Comparison of ENCODE assay signal across 12 cellular contexts in the genomic region with DNA sequence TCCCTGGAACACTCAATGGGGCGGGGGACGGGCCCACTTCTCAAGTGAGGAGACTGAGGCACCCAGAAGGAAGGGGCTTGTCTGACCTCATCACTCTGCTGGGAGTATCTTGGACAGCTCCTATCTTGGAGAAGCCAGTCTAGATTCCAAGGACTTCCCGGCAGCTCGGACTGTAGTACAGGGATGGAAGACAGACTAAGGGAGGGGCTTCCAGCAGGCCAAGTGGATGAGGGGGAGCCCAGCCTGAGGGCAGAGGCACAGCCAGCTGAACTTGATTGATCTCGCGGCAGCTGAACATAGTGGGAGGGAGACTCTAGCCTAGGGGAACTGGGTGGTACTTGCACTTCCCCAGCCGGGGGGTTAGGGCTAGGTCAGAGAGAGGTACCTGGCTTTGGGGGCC. TPM values are rescaled to one million over a fixed set of nuclear protein-coding genes. Genes with fewer than 3 reads are reported as not detected.
A peak's percentile ranks its signal among the peaks of the same experiment; 100 is the strongest.
DNase-seq lines count a peak whose midpoint lies in the region; ATAC-seq and TF ChIP-seq lines count a peak whose summit lies in the region.
"Had no signal": no experiment of that assay in that cellular context is flagged by ENCODE, and none has a peak within 500 bp of the region (broad histone marks: within the 10 kb centered on the region; RNA-seq: fewer than 3 reads in every experiment).

No MANE protein-coding gene starts in this region.

- intact Hi-C loops in activated B cell treated with CpG ODN at 0.5 μM for 24 hours (cut with micrococcal nuclease) (no loop called here), lower lobe of right lung (cut with DNase I) (no loop called here)

- no peak for ATAC-seq in activated B cell treated with CpG ODN at 0.5 μM for 24 hours (ENCODE audit: low read depth)
- no peak for ATAC-seq in lower lobe of right lung
- no peak for ATAC-seq in HG03139 (IDR thresholded peaks at IDR 0.05; ENCODE audit: unreplicated experiment)
- ATAC-seq: esophagus mucosa had no signal

- DNase-seq in AG09309 (ENCODE audit: low read depth) = no peak
- DNase-seq in activated B cell treated with CpG ODN at 0.5 μM for 24 hours = no peak
- DNase-seq in lower lobe of right lung = no peak
- no peak for DNase-seq in NCI-H2196 treated with DMSO at 0.1 percent for 48 hours (lab: John Stamatoyannopoulos, UW; ENCODE audit: unreplicated experiment)
- no peak for DNase-seq in NCI-H128 (lab: John Stamatoyannopoulos, UW; ENCODE audit: unreplicated experiment)
- no peak for DNase-seq in BE2C
- DNase-seq: OCI-M1, small intestine had no signal

- H3K4me2 ChIP-seq in DOHH2 (ENCODE audit: low read length) = peak overlapping the region; percentile 55

- peaks cover 20% of the 10 kb centered on the region for H3K27me3 Mint-ChIP-seq in activated B cell treated with CpG ODN at 0.5 μM for 24 hours

- H3K9me3 Mint-ChIP-seq in activated B cell treated with CpG ODN at 0.5 μM for 24 hours = no peaks in the 10 kb centered on the region

- H3K4me3 ChIP-seq in AG09309 (ENCODE audit: control insufficient read depth, low read depth, low read length) (peak overlapping the region; percentile 29), DOHH2 (ENCODE audit: low read length) (peak overlapping the region; percentile 57), lower lobe of right lung (peak overlapping the region; percentile 37), BE2C (ENCODE audit: low read depth, low read length) (no peak overlapping the region)

- peaks cover 16% of the 10 kb centered on the region for H3K27me3 ChIP-seq in DOHH2 (ENCODE audit: control insufficient read depth, low read length)
- H3K27me3 ChIP-seq in lower lobe of right lung (ENCODE audit: low read depth) = peaks cover 65% of the 10 kb centered on the region
- peaks cover 14% of the 10 kb centered on the region for H3K27me3 ChIP-seq in BE2C

- no peaks in the 10 kb centered on the region for H3K36me3 ChIP-seq in DOHH2 (ENCODE audit: control insufficient read depth, low read length)
- no peaks in the 10 kb centered on the region for H3K36me3 ChIP-seq in lower lobe of right lung
- no peaks in the 10 kb centered on the region for H3K36me3 ChIP-seq in BE2C

- H3K9me3 ChIP-seq in DOHH2 (ENCODE audit: control insufficient read depth, insufficient read depth, low read length) (no peaks in the 10 kb centered on the region), lower lobe of right lung (no peaks in the 10 kb centered on the region), BE2C (peaks cover 3% of the 10 kb centered on the region)

- H3K79me2 ChIP-seq in DOHH2 (ENCODE audit: control insufficient read depth, low read length) = no peaks in the 10 kb centered on the region

- TF ChIP-seq CTCF in AG09309 (IDR thresholded peaks at IDR 0.05; ENCODE audit: control insufficient read depth, insufficient read depth, low read depth, low read length, missing control alignments) (no peak), DOHH2 (IDR thresholded peaks at IDR 0.05; ENCODE audit: low read depth, low read length, poor library complexity, severe bottlenecking) (no peak), activated B cell treated with CpG ODN at 0.5 μM for 24 hours (IDR thresholded peaks at IDR 0.05) (no peak), lower lobe of right lung (IDR thresholded peaks at IDR 0.05) (no peak), BE2C (IDR thresholded peaks at IDR 0.05; ENCODE audit: low read depth, low read length) (no peak)

- H3K9me2 ChIP-seq in DOHH2 (replicated peaks; ENCODE audit: control insufficient read depth, low read length) = no peaks in the 10 kb centered on the region

- no peak overlapping the region for H3K27ac ChIP-seq in DOHH2 (ENCODE audit: low read depth, low read length)
- H3K27ac ChIP-seq in lower lobe of right lung = no peak overlapping the region

- H3K4me1 ChIP-seq in DOHH2 (ENCODE audit: control insufficient read depth, low read length) (peaks cover 24% of the 10 kb centered on the region), lower lobe of right lung (peaks cover 23% of the 10 kb centered on the region), BE2C (no peaks in the 10 kb centered on the region)

- H4K20me1 ChIP-seq in DOHH2 (ENCODE audit: control insufficient read depth, insufficient read depth, low read depth, low read length) = no peaks in the 10 kb centered on the region

- POLR2A ChIA-PET in activated B cell treated with CpG ODN at 0.5 μM for 24 hours (lab: Charles Lee) = interaction anchor here (0.6 to 0.8 kb wide), 4 partner anchors 34 to 886 kb away, joined by 4 to 13 read pairs (median 7); no protein-coding TSS in a partner anchor

- H3K27ac Mint-ChIP-seq in activated B cell treated with CpG ODN at 0.5 μM for 24 hours = no peak overlapping the region

- H3K4me3 Mint-ChIP-seq in activated B cell treated with CpG ODN at 0.5 μM for 24 hours = peak overlapping the region; percentile 49

- peaks cover 3% of the 10 kb centered on the region for H3F3A ChIP-seq in DOHH2 (ENCODE audit: control insufficient read depth, insufficient read depth)

- no peaks in the 10 kb centered on the region for H3K36me3 Mint-ChIP-seq in activated B cell treated with CpG ODN at 0.5 μM for 24 hours (ENCODE audit: low read depth)

- peaks cover 28% of the 10 kb centered on the region for H3K4me1 Mint-ChIP-seq in activated B cell treated with CpG ODN at 0.5 μM for 24 hours

- CTCF ChIA-PET in activated B cell treated with CpG ODN at 0.5 μM for 24 hours (lab: Charles Lee) = interaction anchor here (2.0 kb wide), 1 partner anchor 105 kb away, joined by 5 read pairs; the partner anchor contains the start of gene GMIP

RNA-seq across cellular contexts. Expression of gene CILP2, which starts 0.7 kb away (rescaled TPM):
- total RNA-seq in activated B cell treated with CpG ODN at 0.5 μM for 24 hours (0.27 and 0.29 TPM in 2 replicates), lower lobe of right lung (0.12 TPM)
- polyA plus RNA-seq in BE2C (2012; ENCODE audit: insufficient read depth, insufficient read length, low read depth) = not detected
- total RNA-seq: esophagus mucosa, lung microvascular endothelial cell had no signal

RNA-seq across cellular contexts. Expression of gene YJEFN3, which starts 10.1 kb away (rescaled TPM):
- total RNA-seq in activated B cell treated with CpG ODN at 0.5 μM for 24 hours = 7.8 and 9.1 TPM in 2 replicates
- total RNA-seq in lower lobe of right lung = 6.6 TPM
- 2.4 TPM for polyA plus RNA-seq in BE2C (2012; ENCODE audit: insufficient read depth, insufficient read length, low read depth)

RNA-seq across cellular contexts. Expression of gene NDUFA13, which starts 22.7 kb away (rescaled TPM):
- 294 and 317 TPM in 2 replicates for total RNA-seq in activated B cell treated with CpG ODN at 0.5 μM for 24 hours
- 218 TPM for total RNA-seq in lower lobe of right lung
- 1,465 TPM for polyA plus RNA-seq in BE2C (2012; ENCODE audit: insufficient read depth, insufficient read length, low read depth)

RNA-seq across cellular contexts. Expression of gene TSSK6, which starts 23.4 kb away (rescaled TPM):
- total RNA-seq in activated B cell treated with CpG ODN at 0.5 μM for 24 hours (4.0 and 4.3 TPM in 2 replicates), lower lobe of right lung (2.9 TPM)
- polyA plus RNA-seq in BE2C (2012; ENCODE audit: insufficient read depth, insufficient read length, low read depth) = 1.5 TPM
